In the genomic region with DNA sequence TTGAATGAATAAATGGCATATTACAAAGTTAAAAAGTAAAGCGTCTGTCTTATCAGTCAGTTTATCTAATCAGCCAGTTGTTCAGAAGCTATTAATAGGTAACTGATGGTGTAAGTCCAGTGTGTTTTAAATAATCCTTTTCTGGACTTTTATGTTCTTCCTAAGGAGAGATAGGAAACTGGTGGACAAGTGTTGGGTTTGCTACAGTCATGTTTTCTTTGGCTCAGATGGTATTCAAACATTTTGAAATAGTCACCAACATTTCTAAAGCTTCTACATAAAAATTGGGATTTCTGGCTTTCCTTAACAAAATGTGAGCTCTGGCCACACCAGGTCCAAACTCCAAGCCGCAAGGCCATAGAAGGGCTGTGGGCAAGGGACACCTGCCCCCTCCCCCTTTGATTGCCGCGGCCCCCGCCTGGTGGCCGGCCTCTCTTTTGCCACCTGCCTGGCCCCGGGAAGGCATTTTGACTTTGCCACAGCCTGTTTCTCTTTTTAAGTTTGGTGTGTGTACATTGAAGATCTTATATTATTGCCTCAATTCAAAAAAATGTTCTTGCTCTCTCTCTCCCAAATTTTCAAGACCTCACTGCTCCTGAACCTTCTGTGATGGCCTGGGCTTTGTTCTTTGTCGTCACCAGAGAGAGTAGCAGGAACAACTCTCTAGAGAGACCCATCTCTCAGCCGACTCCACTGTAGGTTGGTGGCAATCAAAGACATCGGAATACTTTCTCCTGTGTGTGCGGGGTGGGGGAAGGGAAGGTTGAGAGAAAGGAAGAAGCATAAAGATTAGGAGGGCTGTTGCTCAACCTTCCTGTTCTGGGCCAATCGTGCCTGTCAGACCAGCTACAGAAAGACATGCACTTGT, we compare ENCODE assay signal across 7 cellular contexts.
DNase-seq lines count a peak whose midpoint lies in the region; ATAC-seq and TF ChIP-seq lines count a peak whose summit lies in the region.

No MANE protein-coding gene starts in this region.

- H3K4me3 Mint-ChIP-seq in activated CD4-positive, alpha-beta T cell treated with anti-CD3 and anti-CD28 coated beads, Interleukin-2, amount 10 ng/mL, durations not matched to agents 7 days and 5 days = peak overlapping the region; percentile 31
- peak overlapping the region; percentile 35 for H3K4me3 Mint-ChIP-seq in stimulated activated naive CD8-positive, alpha-beta T cell treated with anti-CD3 and anti-CD28 coated beads, Interleukin-15, Interleukin-2, amounts not matched to agents 100 ng/mL and 50 ng/mL, for 24 hours

- no peaks in the 10 kb centered on the region for H3K36me3 ChIP-seq in vagina

- CTCF ChIA-PET in activated CD4-positive, alpha-beta T cell treated with anti-CD3 and anti-CD28 coated beads, Interleukin-2, amount 10 ng/mL, durations not matched to agents 7 days and 5 days (lab: Charles Lee) = interaction anchor here (0.6 to 1.2 kb wide), 3 partner anchors 25 to 252 kb away, joined by 3 to 4 read pairs (median 3); no protein-coding TSS in a partner anchor

- H3K27me3 Mint-ChIP-seq in activated CD4-positive, alpha-beta T cell treated with anti-CD3 and anti-CD28 coated beads, Interleukin-2, amount 10 ng/mL, durations not matched to agents 7 days and 5 days = no peaks in the 10 kb centered on the region
- no peaks in the 10 kb centered on the region for H3K27me3 Mint-ChIP-seq in stimulated activated naive CD8-positive, alpha-beta T cell treated with anti-CD3 and anti-CD28 coated beads, Interleukin-15, Interleukin-2, amounts not matched to agents 100 ng/mL and 50 ng/mL, for 24 hours

- no peak for TF ChIP-seq CTCF in vagina (IDR thresholded peaks at IDR 0.05)
- TF ChIP-seq CTCF in foreskin keratinocyte (conservative IDR thresholded peaks at IDR 0.05) = no peak

- 33% methylated on average over 12 of the region's 12 CpGs for WGBS in right cardiac atrium

- H3K9me3 ChIP-seq in right cardiac atrium (ENCODE audit: control insufficient read depth, low read length) (no peaks in the 10 kb centered on the region), vagina (no peaks in the 10 kb centered on the region)

- H3K36me3 Mint-ChIP-seq in activated CD4-positive, alpha-beta T cell treated with anti-CD3 and anti-CD28 coated beads, Interleukin-2, amount 10 ng/mL, durations not matched to agents 7 days and 5 days (ENCODE audit: low read depth) = no peaks in the 10 kb centered on the region
- H3K36me3 Mint-ChIP-seq in stimulated activated naive CD8-positive, alpha-beta T cell treated with anti-CD3 and anti-CD28 coated beads, Interleukin-15, Interleukin-2, amounts not matched to agents 100 ng/mL and 50 ng/mL, for 24 hours (ENCODE audit: low read depth) = no peaks in the 10 kb centered on the region

- ATAC-seq in right cardiac atrium (peak; percentile 85 to 89), GM19324 (IDR thresholded peaks at IDR 0.05; ENCODE audit: low FRiP score, unreplicated experiment) (no peak), foreskin keratinocyte (no peak)

- H3K4me3 ChIP-seq in right cardiac atrium (ENCODE audit: low read length) (no peak overlapping the region), vagina (no peak overlapping the region)

- DNase-seq in M059J (ENCODE audit: low read depth) (peak; percentile 53), right cardiac atrium (peak; percentile 46 to 75 (median 56)), vagina (ENCODE audit: extremely low spot score in 2 of 2) (no peak), foreskin keratinocyte (no peak)
- DNase-seq in activated CD4-positive, alpha-beta T cell treated with anti-CD3 and anti-CD28 coated beads, Interleukin-2, amount 10 ng/mL, durations not matched to agents 7 days and 5 days = peak; percentile 56

- TF ChIP-seq POLR2A in vagina (IDR thresholded peaks at IDR 0.05) = no peak

- no peaks in the 10 kb centered on the region for H3K27me3 ChIP-seq in right cardiac atrium (ENCODE audit: control insufficient read depth, insufficient read depth)
- H3K27me3 ChIP-seq in vagina = no peaks in the 10 kb centered on the region
- H3K27me3 ChIP-seq in foreskin keratinocyte = no peaks in the 10 kb centered on the region

- no peaks in the 10 kb centered on the region for H3K4me1 ChIP-seq in right cardiac atrium (ENCODE audit: control insufficient read depth, insufficient read depth, low read length)
- no peaks in the 10 kb centered on the region for H3K4me1 ChIP-seq in vagina
- H3K4me1 ChIP-seq in foreskin keratinocyte = no peaks in the 10 kb centered on the region

- H3K27ac ChIP-seq in right cardiac atrium (ENCODE audit: low read length) = peak overlapping the region; percentile 32
- no peak overlapping the region for H3K27ac ChIP-seq in vagina
- no peak overlapping the region for H3K27ac ChIP-seq in foreskin keratinocyte

- H3K4me1 Mint-ChIP-seq in activated CD4-positive, alpha-beta T cell treated with anti-CD3 and anti-CD28 coated beads, Interleukin-2, amount 10 ng/mL, durations not matched to agents 7 days and 5 days = peaks cover 31% of the 10 kb centered on the region
- peaks cover 26% of the 10 kb centered on the region for H3K4me1 Mint-ChIP-seq in stimulated activated naive CD8-positive, alpha-beta T cell treated with anti-CD3 and anti-CD28 coated beads, Interleukin-15, Interleukin-2, amounts not matched to agents 100 ng/mL and 50 ng/mL, for 24 hours (ENCODE audit: low read depth)

- peak overlapping the region; percentile 83 for H3K27ac Mint-ChIP-seq in activated CD4-positive, alpha-beta T cell treated with anti-CD3 and anti-CD28 coated beads, Interleukin-2, amount 10 ng/mL, durations not matched to agents 7 days and 5 days
- H3K27ac Mint-ChIP-seq in stimulated activated naive CD8-positive, alpha-beta T cell treated with anti-CD3 and anti-CD28 coated beads, Interleukin-15, Interleukin-2, amounts not matched to agents 100 ng/mL and 50 ng/mL, for 24 hours = peak overlapping the region; percentile 77

- H3K9me3 Mint-ChIP-seq in activated CD4-positive, alpha-beta T cell treated with anti-CD3 and anti-CD28 coated beads, Interleukin-2, amount 10 ng/mL, durations not matched to agents 7 days and 5 days = no peaks in the 10 kb centered on the region
- H3K9me3 Mint-ChIP-seq in stimulated activated naive CD8-positive, alpha-beta T cell treated with anti-CD3 and anti-CD28 coated beads, Interleukin-15, Interleukin-2, amounts not matched to agents 100 ng/mL and 50 ng/mL, for 24 hours = no peaks in the 10 kb centered on the region

- POLR2A ChIA-PET in activated CD4-positive, alpha-beta T cell treated with anti-CD3 and anti-CD28 coated beads, Interleukin-2, amount 10 ng/mL, durations not matched to agents 7 days and 5 days (lab: Charles Lee) = no interaction called here

- intact Hi-C loops in right cardiac atrium (cut with DNase I) = no loop called here
- intact Hi-C loops in vagina (cut with DNase I) = no loop called here

Comparison
In these comparisons a context has a peak if more than half of its experiments do, and no peak if none do; other contexts are left out.
1. DNase-seq: peak in M059J (single experiment), activated CD4-positive, alpha-beta T cell treated with anti-CD3 and anti-CD28 coated beads, Interleukin-2, amount 10 ng/mL, durations not matched to agents 7 days and 5 days (single experiment) and right cardiac atrium (3 of 3); none in vagina (0 of 2) and foreskin keratinocyte (0 of 2).
2. ATAC-seq: peak in right cardiac atrium (2 of 2); none in GM19324 (single experiment) and foreskin keratinocyte (single experiment).